1 cellular context compared by ENCODE assay signal in genomic region chr3:151144756-151145155, GRCh38.
TF ChIP-seq lines count a peak whose summit lies in the region.

No MANE protein-coding gene starts in this region.

TF ChIP-seq in GM12878, 131 proteins besides CTCF, POLR2A, EP300 and RAD21:
- TF ChIP-seq ESRRA (IDR thresholded peaks at IDR 0.05; ENCODE audit: low read length), result no peak
- TF ChIP-seq CEBPZ (IDR thresholded peaks at IDR 0.05; ENCODE audit: low read depth, low read length), result no peak
- TF ChIP-seq POU2F2 (IDR thresholded peaks at IDR 0.05; ENCODE audit: borderline replicate concordance, low read depth, low read length), result no peak
- TF ChIP-seq STAT1 (conservative IDR thresholded peaks at IDR 0.05), result no peak
- no peak for TF ChIP-seq ZNF217 (IDR thresholded peaks at IDR 0.05)
- TF ChIP-seq RELA (IDR thresholded peaks at IDR 0.05; ENCODE audit: borderline replicate concordance, partially characterized antibody), result no peak
- no peak for TF ChIP-seq TCF7 (IDR thresholded peaks at IDR 0.05; ENCODE audit: borderline replicate concordance)
